In genomic region chr5:181173027-181173419, GRCh38 we compare ENCODE assay signal across 8 cellular contexts.
DNase-seq lines count a peak whose midpoint lies in the region; ATAC-seq and TF ChIP-seq lines count a peak whose summit lies in the region.

No MANE protein-coding gene starts in this region.

- in situ Hi-C loops in astrocyte of the cerebellum (cut with HindIII; ENCODE audit: low sequenced_read_pairs) = no loop called here

- no peak for TF ChIP-seq CTCF in astrocyte of the cerebellum (IDR thresholded peaks at IDR 0.05; ENCODE audit: low read depth, low read length, missing control alignments)
- TF ChIP-seq CTCF in retinal pigment epithelial cell (conservative IDR thresholded peaks at IDR 0.05; ENCODE audit: low read depth, low read length) = peak; percentile 40

- peak; percentile 90 for DNase-seq in activated CD8-positive, alpha-beta memory T cell treated with anti-CD3 and anti-CD28 coated beads for 24 hours
- no peak for DNase-seq in activated CD8-positive, alpha-beta memory T cell treated with anti-CD3 and anti-CD28 coated beads, Interleukin-2, amount 50 U/mL, for 48 hours
- DNase-seq in astrocyte of the cerebellum (ENCODE audit: low read depth) (no peak), retinal pigment epithelial cell (ENCODE audit: low read depth) (no peak), NCI-H748 treated with DMSO at 0.1 percent for 48 hours (lab: John Stamatoyannopoulos, UW) (no peak), SIG-M5 (lab: John Stamatoyannopoulos, UW) (no peak), NOMO-1 treated with DMSO at 0.1 percent for 48 hours (lab: John Stamatoyannopoulos, UW; ENCODE audit: unreplicated experiment) (no peak)

- peak overlapping the region; percentile 5 for H3K4me3 ChIP-seq in astrocyte of the cerebellum (ENCODE audit: low read depth, low read length)
- no peak overlapping the region for H3K4me3 ChIP-seq in retinal pigment epithelial cell (ENCODE audit: low read length)

- peak; percentile 23 for ATAC-seq in HG03571 (IDR thresholded peaks at IDR 0.05; ENCODE audit: unreplicated experiment)
